ENCODE assay signal across 8 cellular contexts in genomic region chr12:219891-220352, GRCh38. TPM values are rescaled to one million over a fixed set of nuclear protein-coding genes. Genes with fewer than 3 reads are reported as not detected.
A peak's percentile ranks its signal among the peaks of the same experiment; 100 is the strongest.
DNase-seq lines count a peak whose midpoint lies in the region; ATAC-seq and TF ChIP-seq lines count a peak whose summit lies in the region.

No MANE protein-coding gene starts in this region.

- CTCF ChIA-PET in T-cell (lab: Charles Lee) = no interaction called here

- DNase-seq in CD1c-positive myeloid dendritic cell (ENCODE audit: extremely low spot score) (peak; percentile 88), GM20000 (ENCODE audit: low spot score) (peak; percentile 73), NCI-H1048 (lab: John Stamatoyannopoulos, UW) (peak; percentile 26), T-cell (peak in 32 of 34 experiments; percentile 5 to 62 (median 36)), brain microvascular endothelial cell (peak; percentile 48), kidney glomerular epithelial cell (lab: John Stamatoyannopoulos, UW) (peak; percentile 43)
- peak; percentile 3 to 25 for DNase-seq in stimulated activated CD4-positive, alpha-beta T cell treated with anti-CD3 and anti-CD28 coated beads, Interleukin-4, amount 100 ng/mL, for 4 hours

- no peak overlapping the region for H3K27ac ChIP-seq in brain microvascular endothelial cell

- H3K4me3 Mint-ChIP-seq in T-cell = no peak overlapping the region

- H3K36me3 ChIP-seq in brain microvascular endothelial cell (replicated peaks) = no peaks in the 10 kb centered on the region

- H3K4me3 ChIP-seq in brain microvascular endothelial cell (ENCODE audit: low read depth, low read length) = no peak overlapping the region

- H3K36me3 Mint-ChIP-seq in T-cell = no peaks in the 10 kb centered on the region

- TF ChIP-seq CTCF in GM20000 (IDR thresholded peaks at IDR 0.05; ENCODE audit: extremely low read depth, missing control alignments) = peak; percentile 32
- peak; percentile 81 for TF ChIP-seq CTCF in brain microvascular endothelial cell (IDR thresholded peaks at IDR 0.05; ENCODE audit: low read depth, low read length, missing control alignments)

- ATAC-seq in T-cell (replicated peaks in 1 of 4) = peak; percentile 64 to 72 (median 68)
- ATAC-seq in GM19463 (IDR thresholded peaks at IDR 0.05; ENCODE audit: unreplicated experiment) = no peak

- H3K4me1 Mint-ChIP-seq in T-cell = peaks cover 0 to 4% (median 0%) of the 10 kb centered on the region in 3 donors

- H3K27me3 Mint-ChIP-seq in T-cell = peaks cover 7 to 21% of the 10 kb centered on the region in 2 donors

- H3K27me3 ChIP-seq in brain microvascular endothelial cell (replicated peaks) = peaks cover 3% of the 10 kb centered on the region

- H3K27ac Mint-ChIP-seq in T-cell = no peak overlapping the region

- H3K9me3 Mint-ChIP-seq in T-cell = no peaks in the 10 kb centered on the region

- POLR2A ChIA-PET in T-cell (lab: Charles Lee) = no interaction called here

- in situ Hi-C loops in brain microvascular endothelial cell (cut with HindIII; ENCODE audit: low pct_ligation_motif_present, low sequenced_read_pairs) = no loop called here

RNA-seq across cellular contexts. Expression of gene SLC6A12, which starts 6.0 kb away (rescaled TPM):
- total RNA-seq in T-cell = under 1 TPM in 1 of 5 donors, not detected in 4; 0.85 TPM

RNA-seq across cellular contexts. Expression of gene SLC6A13, which starts 42.7 kb away (rescaled TPM):
- total RNA-seq in T-cell = 1 to 10 TPM in 1 of 5 donors, under 1 TPM in 4; 0.49 to 1.8 (median 0.86) TPM

Comparison
In these comparisons a context has a peak if more than half of its experiments do, and no peak if none do; other contexts are left out.
1. DNase-seq: peak in every context shown above with its lines; median percentile 88 in CD1c-positive myeloid dendritic cell; 73 in GM20000; 48 in brain microvascular endothelial cell; 43 in kidney glomerular epithelial cell; 36 in T-cell; 26 in NCI-H1048; 14 in stimulated activated CD4-positive, alpha-beta T cell treated with anti-CD3 and anti-CD28 coated beads, Interleukin-4, amount 100 ng/mL, for 4 hours.